Comparison of ENCODE assay signal across 1 cellular context in genomic region chr5:52807723-52808122, GRCh38.
TF ChIP-seq lines count a peak whose summit lies in the region.

No MANE protein-coding gene starts in this region.

TF ChIP-seq in HEK293, 187 proteins besides CTCF, POLR2A, EP300 and RAD21 (continued from another document):
- TF ChIP-seq SETDB1 (IDR thresholded peaks at IDR 0.05; ENCODE audit: insufficient read length, low read length) (no peak), ZNF175 (tag by site-specific recombination; IDR thresholded peaks at IDR 0.05) (no peak), SCRT2 (tag by site-specific recombination; IDR thresholded peaks at IDR 0.05) (no peak), ZNF404 (tag by site-specific recombination; IDR thresholded peaks at IDR 0.05) (no peak), ZBTB20 (tag by site-specific recombination; IDR thresholded peaks at IDR 0.05) (no peak), ZBTB8A (tag by site-specific recombination; IDR thresholded peaks at IDR 0.05) (no peak), ZNF184 (tag by site-specific recombination; IDR thresholded peaks at IDR 0.05) (no peak), ZNF266 (tag by site-specific recombination; IDR thresholded peaks at IDR 0.05; ENCODE audit: low read depth) (no peak), ZBTB7A (tag by site-specific recombination; IDR thresholded peaks at IDR 0.05; ENCODE audit: low read depth) (no peak), SP7 (tag by site-specific recombination; IDR thresholded peaks at IDR 0.05) (peak; percentile 82), ZNF354C (tag by site-specific recombination; IDR thresholded peaks at IDR 0.05; ENCODE audit: borderline replicate concordance, low read depth) (no peak), ZNF701 (tag by site-specific recombination; IDR thresholded peaks at IDR 0.05) (no peak), GLIS1 (tag by site-specific recombination; IDR thresholded peaks at IDR 0.05) (0 out of 2 replicates have a peak, but pooled peaks have one; percentile 16), ZNF394 (tag by site-specific recombination; IDR thresholded peaks at IDR 0.05; ENCODE audit: borderline replicate concordance) (no peak), EGR2 (tag by site-specific recombination; IDR thresholded peaks at IDR 0.05; ENCODE audit: low read depth) (no peak), TRIM28 (IDR thresholded peaks at IDR 0.05; ENCODE audit: borderline replicate concordance, low read length) (no peak), ZNF561 (tag by site-specific recombination; IDR thresholded peaks at IDR 0.05; ENCODE audit: borderline replicate concordance) (no peak), GLI4 (tag by site-specific recombination; IDR thresholded peaks at IDR 0.05) (no peak), OSR2 (tag by site-specific recombination; IDR thresholded peaks at IDR 0.05) (peak; percentile 78), ZNF324 (tag by site-specific recombination; IDR thresholded peaks at IDR 0.05) (no peak), MYNN (tag by site-specific recombination; IDR thresholded peaks at IDR 0.05; ENCODE audit: borderline replicate concordance) (no peak), BCL6B (tag by site-specific recombination; IDR thresholded peaks at IDR 0.05) (no peak), ZNF302 (tag by site-specific recombination; IDR thresholded peaks at IDR 0.05; ENCODE audit: low read depth) (no peak), ZNF692 (tag by site-specific recombination; IDR thresholded peaks at IDR 0.05) (no peak), ZNF433 (tag by site-specific recombination; IDR thresholded peaks at IDR 0.05; ENCODE audit: low read depth) (no peak), GFI1B (tag by site-specific recombination; IDR thresholded peaks at IDR 0.05) (no peak), ZNF785 (tag by site-specific recombination; IDR thresholded peaks at IDR 0.05) (no peak), ZBTB1 (tag by site-specific recombination; IDR thresholded peaks at IDR 0.05) (no peak), SCRT1 (tag by site-specific recombination; IDR thresholded peaks at IDR 0.05; ENCODE audit: borderline replicate concordance) (no peak), ZNF138 (tag by site-specific recombination; IDR thresholded peaks at IDR 0.05; ENCODE audit: borderline replicate concordance) (no peak), ZNF335 (tag by site-specific recombination; conservative IDR thresholded peaks at IDR 0.05) (no peak)
- TF ChIP-seq, protein P1, sequence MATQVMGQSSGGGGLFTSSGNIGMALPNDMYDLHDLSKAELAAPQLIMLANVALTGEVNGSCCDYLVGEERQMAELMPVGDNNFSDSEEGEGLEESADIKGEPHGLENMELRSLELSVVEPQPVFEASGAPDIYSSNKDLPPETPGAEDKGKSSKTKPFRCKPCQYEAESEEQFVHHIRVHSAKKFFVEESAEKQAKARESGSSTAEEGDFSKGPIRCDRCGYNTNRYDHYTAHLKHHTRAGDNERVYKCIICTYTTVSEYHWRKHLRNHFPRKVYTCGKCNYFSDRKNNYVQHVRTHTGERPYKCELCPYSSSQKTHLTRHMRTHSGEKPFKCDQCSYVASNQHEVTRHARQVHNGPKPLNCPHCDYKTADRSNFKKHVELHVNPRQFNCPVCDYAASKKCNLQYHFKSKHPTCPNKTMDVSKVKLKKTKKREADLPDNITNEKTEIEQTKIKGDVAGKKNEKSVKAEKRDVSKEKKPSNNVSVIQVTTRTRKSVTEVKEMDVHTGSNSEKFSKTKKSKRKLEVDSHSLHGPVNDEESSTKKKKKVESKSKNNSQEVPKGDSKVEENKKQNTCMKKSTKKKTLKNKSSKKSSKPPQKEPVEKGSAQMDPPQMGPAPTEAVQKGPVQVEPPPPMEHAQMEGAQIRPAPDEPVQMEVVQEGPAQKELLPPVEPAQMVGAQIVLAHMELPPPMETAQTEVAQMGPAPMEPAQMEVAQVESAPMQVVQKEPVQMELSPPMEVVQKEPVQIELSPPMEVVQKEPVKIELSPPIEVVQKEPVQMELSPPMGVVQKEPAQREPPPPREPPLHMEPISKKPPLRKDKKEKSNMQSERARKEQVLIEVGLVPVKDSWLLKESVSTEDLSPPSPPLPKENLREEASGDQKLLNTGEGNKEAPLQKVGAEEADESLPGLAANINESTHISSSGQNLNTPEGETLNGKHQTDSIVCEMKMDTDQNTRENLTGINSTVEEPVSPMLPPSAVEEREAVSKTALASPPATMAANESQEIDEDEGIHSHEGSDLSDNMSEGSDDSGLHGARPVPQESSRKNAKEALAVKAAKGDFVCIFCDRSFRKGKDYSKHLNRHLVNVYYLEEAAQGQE (tag by site-specific recombination; IDR thresholded peaks at IDR 0.05), result no peak
- TF ChIP-seq, protein P2, sequence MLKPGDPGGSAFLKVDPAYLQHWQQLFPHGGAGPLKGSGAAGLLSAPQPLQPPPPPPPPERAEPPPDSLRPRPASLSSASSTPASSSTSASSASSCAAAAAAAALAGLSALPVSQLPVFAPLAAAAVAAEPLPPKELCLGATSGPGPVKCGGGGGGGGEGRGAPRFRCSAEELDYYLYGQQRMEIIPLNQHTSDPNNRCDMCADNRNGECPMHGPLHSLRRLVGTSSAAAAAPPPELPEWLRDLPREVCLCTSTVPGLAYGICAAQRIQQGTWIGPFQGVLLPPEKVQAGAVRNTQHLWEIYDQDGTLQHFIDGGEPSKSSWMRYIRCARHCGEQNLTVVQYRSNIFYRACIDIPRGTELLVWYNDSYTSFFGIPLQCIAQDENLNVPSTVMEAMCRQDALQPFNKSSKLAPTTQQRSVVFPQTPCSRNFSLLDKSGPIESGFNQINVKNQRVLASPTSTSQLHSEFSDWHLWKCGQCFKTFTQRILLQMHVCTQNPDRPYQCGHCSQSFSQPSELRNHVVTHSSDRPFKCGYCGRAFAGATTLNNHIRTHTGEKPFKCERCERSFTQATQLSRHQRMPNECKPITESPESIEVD (tag by site-specific recombination; IDR thresholded peaks at IDR 0.05), result peak; percentile 73
- TF ChIP-seq, protein P3, sequence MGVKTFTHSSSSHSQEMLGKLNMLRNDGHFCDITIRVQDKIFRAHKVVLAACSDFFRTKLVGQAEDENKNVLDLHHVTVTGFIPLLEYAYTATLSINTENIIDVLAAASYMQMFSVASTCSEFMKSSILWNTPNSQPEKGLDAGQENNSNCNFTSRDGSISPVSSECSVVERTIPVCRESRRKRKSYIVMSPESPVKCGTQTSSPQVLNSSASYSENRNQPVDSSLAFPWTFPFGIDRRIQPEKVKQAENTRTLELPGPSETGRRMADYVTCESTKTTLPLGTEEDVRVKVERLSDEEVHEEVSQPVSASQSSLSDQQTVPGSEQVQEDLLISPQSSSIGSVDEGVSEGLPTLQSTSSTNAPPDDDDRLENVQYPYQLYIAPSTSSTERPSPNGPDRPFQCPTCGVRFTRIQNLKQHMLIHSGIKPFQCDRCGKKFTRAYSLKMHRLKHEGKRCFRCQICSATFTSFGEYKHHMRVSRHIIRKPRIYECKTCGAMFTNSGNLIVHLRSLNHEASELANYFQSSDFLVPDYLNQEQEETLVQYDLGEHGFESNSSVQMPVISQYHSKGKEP (tag by site-specific recombination; IDR thresholded peaks at IDR 0.05), result peak; percentile 52; the same call in 1 of the 2 replicates
- TF ChIP-seq, protein P4, sequence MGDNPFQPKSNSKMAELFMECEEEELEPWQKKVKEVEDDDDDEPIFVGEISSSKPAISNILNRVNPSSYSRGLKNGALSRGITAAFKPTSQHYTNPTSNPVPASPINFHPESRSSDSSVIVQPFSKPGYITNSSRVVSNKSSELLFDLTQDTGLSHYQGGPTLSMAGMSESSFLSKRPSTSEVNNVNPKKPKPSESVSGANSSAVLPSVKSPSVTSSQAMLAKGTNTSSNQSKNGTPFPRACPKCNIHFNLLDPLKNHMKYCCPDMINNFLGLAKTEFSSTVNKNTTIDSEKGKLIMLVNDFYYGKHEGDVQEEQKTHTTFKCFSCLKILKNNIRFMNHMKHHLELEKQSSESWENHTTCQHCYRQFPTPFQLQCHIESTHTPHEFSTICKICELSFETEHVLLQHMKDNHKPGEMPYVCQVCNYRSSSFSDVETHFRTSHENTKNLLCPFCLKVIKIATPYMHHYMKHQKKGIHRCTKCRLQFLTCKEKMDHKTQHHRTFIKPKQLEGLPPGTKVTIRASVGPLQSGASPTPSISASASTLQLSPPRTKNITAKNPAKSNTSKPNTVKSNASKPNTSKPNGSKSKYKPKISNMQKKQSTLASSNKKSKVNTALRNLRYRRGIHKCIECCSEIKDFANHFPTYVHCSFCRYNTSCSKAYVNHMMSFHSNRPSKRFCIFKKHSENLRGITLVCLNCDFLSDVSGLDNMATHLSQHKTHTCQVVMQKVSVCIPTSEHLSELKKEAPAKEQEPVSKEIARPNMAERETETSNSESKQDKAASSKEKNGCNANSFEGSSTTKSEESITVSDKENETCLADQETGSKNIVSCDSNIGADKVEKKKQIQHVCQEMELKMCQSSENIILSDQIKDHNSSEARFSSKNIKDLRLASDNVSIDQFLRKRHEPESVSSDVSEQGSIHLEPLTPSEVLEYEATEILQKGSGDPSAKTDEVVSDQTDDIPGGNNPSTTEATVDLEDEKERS (tag by site-specific recombination; IDR thresholded peaks at IDR 0.05), result no peak
- TF ChIP-seq, protein P5, sequence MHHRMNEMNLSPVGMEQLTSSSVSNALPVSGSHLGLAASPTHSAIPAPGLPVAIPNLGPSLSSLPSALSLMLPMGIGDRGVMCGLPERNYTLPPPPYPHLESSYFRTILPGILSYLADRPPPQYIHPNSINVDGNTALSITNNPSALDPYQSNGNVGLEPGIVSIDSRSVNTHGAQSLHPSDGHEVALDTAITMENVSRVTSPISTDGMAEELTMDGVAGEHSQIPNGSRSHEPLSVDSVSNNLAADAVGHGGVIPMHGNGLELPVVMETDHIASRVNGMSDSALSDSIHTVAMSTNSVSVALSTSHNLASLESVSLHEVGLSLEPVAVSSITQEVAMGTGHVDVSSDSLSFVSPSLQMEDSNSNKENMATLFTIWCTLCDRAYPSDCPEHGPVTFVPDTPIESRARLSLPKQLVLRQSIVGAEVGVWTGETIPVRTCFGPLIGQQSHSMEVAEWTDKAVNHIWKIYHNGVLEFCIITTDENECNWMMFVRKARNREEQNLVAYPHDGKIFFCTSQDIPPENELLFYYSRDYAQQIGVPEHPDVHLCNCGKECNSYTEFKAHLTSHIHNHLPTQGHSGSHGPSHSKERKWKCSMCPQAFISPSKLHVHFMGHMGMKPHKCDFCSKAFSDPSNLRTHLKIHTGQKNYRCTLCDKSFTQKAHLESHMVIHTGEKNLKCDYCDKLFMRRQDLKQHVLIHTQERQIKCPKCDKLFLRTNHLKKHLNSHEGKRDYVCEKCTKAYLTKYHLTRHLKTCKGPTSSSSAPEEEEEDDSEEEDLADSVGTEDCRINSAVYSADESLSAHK (tag by site-specific recombination; IDR thresholded peaks at IDR 0.05), result no peak
